In the genomic region with DNA sequence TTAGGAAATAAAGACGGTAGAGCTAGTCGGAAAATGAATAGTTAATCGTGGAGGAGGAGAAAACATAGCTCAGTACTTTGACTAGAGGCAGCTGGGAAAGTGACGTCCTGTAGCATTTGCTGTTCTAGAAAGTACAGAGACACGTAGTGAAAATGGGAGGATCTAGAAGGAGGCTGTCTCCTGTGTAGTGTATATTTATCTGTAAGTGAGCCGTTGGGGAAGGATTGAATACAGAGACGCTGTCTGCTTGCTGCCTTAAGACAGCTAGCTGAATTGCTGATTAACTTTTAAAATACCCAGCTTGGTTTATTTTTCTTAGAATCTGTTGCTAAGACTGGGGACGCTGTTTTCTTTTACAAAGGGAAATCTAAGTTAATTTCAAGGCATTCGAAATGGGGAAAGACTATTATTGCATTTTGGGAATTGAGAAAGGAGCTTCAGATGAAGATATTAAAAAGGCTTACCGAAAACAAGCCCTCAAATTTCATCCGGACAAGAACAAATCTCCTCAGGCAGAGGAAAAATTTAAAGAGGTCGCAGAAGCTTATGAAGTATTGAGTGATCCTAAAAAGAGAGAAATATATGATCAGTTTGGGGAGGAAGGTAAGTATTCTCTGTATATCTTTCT, we compare ENCODE assay signal across 1 cellular context.
TF ChIP-seq lines count a peak whose summit lies in the region.

Gene DNAJB4, plus strand, starts transcription at position 221 of the 628 bp plus-strand sequence. Its CDS starts 172 bp downstream, at position 393.

TF ChIP-seq in K562, 482 proteins besides CTCF, POLR2A, EP300 and RAD21 (continued from another document):
- TF ChIP-seq, protein P1, sequence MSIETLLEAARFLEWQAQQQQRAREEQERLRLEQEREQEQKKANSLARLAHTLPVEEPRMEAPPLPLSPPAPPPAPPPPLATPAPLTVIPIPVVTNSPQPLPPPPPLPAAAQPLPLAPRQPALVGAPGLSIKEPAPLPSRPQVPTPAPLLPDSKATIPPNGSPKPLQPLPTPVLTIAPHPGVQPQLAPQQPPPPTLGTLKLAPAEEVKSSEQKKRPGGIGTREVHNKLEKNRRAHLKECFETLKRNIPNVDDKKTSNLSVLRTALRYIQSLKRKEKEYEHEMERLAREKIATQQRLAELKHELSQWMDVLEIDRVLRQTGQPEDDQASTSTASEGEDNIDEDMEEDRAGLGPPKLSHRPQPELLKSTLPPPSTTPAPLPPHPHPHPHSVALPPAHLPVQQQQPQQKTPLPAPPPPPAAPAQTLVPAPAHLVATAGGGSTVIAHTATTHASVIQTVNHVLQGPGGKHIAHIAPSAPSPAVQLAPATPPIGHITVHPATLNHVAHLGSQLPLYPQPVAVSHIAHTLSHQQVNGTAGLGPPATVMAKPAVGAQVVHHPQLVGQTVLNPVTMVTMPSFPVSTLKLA (conservative IDR thresholded peaks at IDR 0.05): peak in 1 of 2 experiments; percentile 31; a peak in 1 of 4 replicates
- TF ChIP-seq KDM4B (IDR thresholded peaks at IDR 0.05; ENCODE audit: borderline replicate concordance in 2 of 2, low read depth in 1 of 2) (no peak), KHSRP (IDR thresholded peaks at IDR 0.05) (no peak), CHCHD3 (CRISPR knock-in tag; IDR thresholded peaks at IDR 0.05) (peak; percentile 70; the same call in 1 of the 2 replicates), MYBL2 (IDR thresholded peaks at IDR 0.05; ENCODE audit: low read depth) (peak; percentile 77), MYBL2 (CRISPR knock-in tag; IDR thresholded peaks at IDR 0.05; ENCODE audit: borderline replicate concordance) (no peak), TEAD4 (IDR thresholded peaks at IDR 0.05; ENCODE audit: low read length) (no peak), TEAD4 (CRISPR knock-in tag; IDR thresholded peaks at IDR 0.05; ENCODE audit: borderline replicate concordance) (no peak), CREB1 (IDR thresholded peaks at IDR 0.05) (peak; percentile 64; the same call in 1 of the 2 replicates), CREB1 (CRISPR knock-in tag; IDR thresholded peaks at IDR 0.05) (peak; percentile 53; the same call in 1 of the 2 replicates), ZNF212 (CRISPR knock-in tag; IDR thresholded peaks at IDR 0.05) (0 out of 2 replicates have a peak, but pooled peaks have one; percentile 35), RBM34 (IDR thresholded peaks at IDR 0.05; ENCODE audit: borderline replicate concordance, insufficient read depth, low read length) (no peak), CREM (IDR thresholded peaks at IDR 0.05; ENCODE audit: low read depth) (peak; percentile 89), MBD2 (IDR thresholded peaks at IDR 0.05; ENCODE audit: borderline replicate concordance, low read depth) (0 out of 2 replicates have a peak, but pooled peaks have one; percentile 39), HMBOX1 (IDR thresholded peaks at IDR 0.05) (peak; percentile 83; the same call in 1 of the 2 replicates), RCOR1 (IDR thresholded peaks at IDR 0.05; ENCODE audit: borderline replicate concordance in 1 of 2, low read depth in 2 of 2, low read length in 2 of 2) (0 out of 4 replicates have a peak, but pooled peaks of 1 of the 2 experiments have one; percentile 59), PKNOX1 (IDR thresholded peaks at IDR 0.05) (peak; percentile 65; the same call in 1 of the 2 replicates), ZNF143 (CRISPR knock-in tag; IDR thresholded peaks at IDR 0.05) (peak; percentile 50; the same call in 1 of the 2 replicates), PHTF2 (CRISPR knock-in tag; IDR thresholded peaks at IDR 0.05) (peak; percentile 8; the same call in 1 of the 2 replicates), ZFP36 (IDR thresholded peaks at IDR 0.05; ENCODE audit: low read depth, low read length, partially characterized antibody) (no peak), DACH1 (IDR thresholded peaks at IDR 0.05; ENCODE audit: partially characterized antibody) (peak; percentile 24), ZNF830 (CRISPR knock-in tag; IDR thresholded peaks at IDR 0.05) (0 out of 2 replicates have a peak, but pooled peaks have one; percentile 32), ARID3A (IDR thresholded peaks at IDR 0.05; ENCODE audit: borderline replicate concordance, low read depth, low read length) (0 out of 2 replicates have a peak, but pooled peaks have one; percentile 5), AFF4 (CRISPR knock-in tag; IDR thresholded peaks at IDR 0.05) (peak; percentile 6; the same call in 1 of the 2 replicates), ZNF584 (CRISPR knock-in tag; IDR thresholded peaks at IDR 0.05; ENCODE audit: low read depth) (peak; percentile 48; the same call in 1 of the 2 replicates), CGGBP1 (CRISPR knock-in tag; IDR thresholded peaks at IDR 0.05) (peak; percentile 15; the same call in 1 of the 2 replicates), TEAD2 (tag; IDR thresholded peaks at IDR 0.05) (no peak), MLLT1 (IDR thresholded peaks at IDR 0.05) (peak; percentile 96), TAF1 (IDR thresholded peaks at IDR 0.05; ENCODE audit: control insufficient read depth, extremely low read depth, insufficient read depth, low read length, severe bottlenecking) (peak; percentile 81), CBX8 (IDR thresholded peaks at IDR 0.05; ENCODE audit: borderline replicate concordance, extremely low read depth, low read depth, low read length, poor library complexity, severe bottlenecking) (no peak)
- TF ChIP-seq, protein P2, sequence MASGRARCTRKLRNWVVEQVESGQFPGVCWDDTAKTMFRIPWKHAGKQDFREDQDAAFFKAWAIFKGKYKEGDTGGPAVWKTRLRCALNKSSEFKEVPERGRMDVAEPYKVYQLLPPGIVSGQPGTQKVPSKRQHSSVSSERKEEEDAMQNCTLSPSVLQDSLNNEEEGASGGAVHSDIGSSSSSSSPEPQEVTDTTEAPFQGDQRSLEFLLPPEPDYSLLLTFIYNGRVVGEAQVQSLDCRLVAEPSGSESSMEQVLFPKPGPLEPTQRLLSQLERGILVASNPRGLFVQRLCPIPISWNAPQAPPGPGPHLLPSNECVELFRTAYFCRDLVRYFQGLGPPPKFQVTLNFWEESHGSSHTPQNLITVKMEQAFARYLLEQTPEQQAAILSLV (tag; IDR thresholded peaks at IDR 0.05): no peak
- TF ChIP-seq, protein P3, sequence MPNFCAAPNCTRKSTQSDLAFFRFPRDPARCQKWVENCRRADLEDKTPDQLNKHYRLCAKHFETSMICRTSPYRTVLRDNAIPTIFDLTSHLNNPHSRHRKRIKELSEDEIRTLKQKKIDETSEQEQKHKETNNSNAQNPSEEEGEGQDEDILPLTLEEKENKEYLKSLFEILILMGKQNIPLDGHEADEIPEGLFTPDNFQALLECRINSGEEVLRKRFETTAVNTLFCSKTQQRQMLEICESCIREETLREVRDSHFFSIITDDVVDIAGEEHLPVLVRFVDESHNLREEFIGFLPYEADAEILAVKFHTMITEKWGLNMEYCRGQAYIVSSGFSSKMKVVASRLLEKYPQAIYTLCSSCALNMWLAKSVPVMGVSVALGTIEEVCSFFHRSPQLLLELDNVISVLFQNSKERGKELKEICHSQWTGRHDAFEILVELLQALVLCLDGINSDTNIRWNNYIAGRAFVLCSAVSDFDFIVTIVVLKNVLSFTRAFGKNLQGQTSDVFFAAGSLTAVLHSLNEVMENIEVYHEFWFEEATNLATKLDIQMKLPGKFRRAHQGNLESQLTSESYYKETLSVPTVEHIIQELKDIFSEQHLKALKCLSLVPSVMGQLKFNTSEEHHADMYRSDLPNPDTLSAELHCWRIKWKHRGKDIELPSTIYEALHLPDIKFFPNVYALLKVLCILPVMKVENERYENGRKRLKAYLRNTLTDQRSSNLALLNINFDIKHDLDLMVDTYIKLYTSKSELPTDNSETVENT (CRISPR knock-in tag; IDR thresholded peaks at IDR 0.05): peak; percentile 56; the same call in 1 of the 2 replicates
